ENCODE assay signal across 28 cellular contexts in genomic region chr15:69132430-69132829, GRCh38.
"Had no signal": no experiment of that assay in that cellular context is flagged by ENCODE, and none has a peak within 500 bp of the region (broad histone marks: within the 10 kb centered on the region; RNA-seq: fewer than 3 reads in every experiment).

No MANE protein-coding gene starts in this region.

- ATAC-seq: activated CD4-positive, alpha-beta T cell treated with anti-CD3 and anti-CD28 coated beads for 36 hours; activated CD8-positive, alpha-beta T cell treated with anti-CD3 and anti-CD28 coated beads for 36 hours; activated naive CD4-positive, alpha-beta T cell treated with anti-CD3 and anti-CD28 coated beads, Interleukin-2, amount 50 U/mL, for 72 hours; activated naive CD8-positive, alpha-beta T cell treated with anti-CD3 and anti-CD28 coated beads, Interleukin-2, amount 50 U/mL, for 24 hours; body of pancreas had no signal

- H3K4me1 ChIP-seq: ascending aorta, Peyer's patch had no signal

- H3K9me3 ChIP-seq: ascending aorta, body of pancreas, Peyer's patch, SJCRH30, SK-N-SH had no signal

- H3K27ac ChIP-seq: ascending aorta, Peyer's patch, RWPE1, SJCRH30, VCaP had no signal

- H3K9ac ChIP-seq: SK-N-SH had no signal

- H3K36me3 ChIP-seq: ascending aorta, Peyer's patch, SJCRH30 had no signal

- H3K27me3 ChIP-seq: ascending aorta, body of pancreas, Peyer's patch, SJCRH30 had no signal

- FAIRE-seq: bronchial epithelial cell had no signal

- H3K4me2 ChIP-seq: SK-N-SH had no signal

- H3K4me3 ChIP-seq: ascending aorta, body of pancreas, Peyer's patch, SJCRH30 had no signal

- DNase-seq: activated CD4-positive, alpha-beta T cell treated with anti-CD3 and anti-CD28 coated beads for 36 hours; activated CD8-positive, alpha-beta memory T cell treated with anti-CD3 and anti-CD28 coated beads, Interleukin-2, amount 50 U/mL, for 48 hours; activated CD8-positive, alpha-beta T cell treated with anti-CD3 and anti-CD28 coated beads for 36 hours; activated effector memory CD4-positive, alpha-beta T cell treated with anti-CD3 and anti-CD28 coated beads, Interleukin-2, amount 50 U/mL, for 16 hours; activated naive CD4-positive, alpha-beta T cell treated with Interleukin-2 at 50 U/mL for 16 hours; activated naive CD8-positive, alpha-beta T cell treated with anti-CD3 and anti-CD28 coated beads, Interleukin-2, amount 50 U/mL, for 24 hours; activated T-cell treated with anti-CD3 and anti-CD28 coated beads, Interleukin-2, amount 50 U/mL, for 1 hour; amniotic stem cell; body of pancreas; Karpas-422; MM.1S; NCI-H1105; NCI-H1436; NCI-H1694 treated with DMSO at 0.1 percent for 48 hours; NCI-H2029 treated with DMSO at 0.1 percent for 48 hours; NCI-H510A treated with DMSO at 0.1 percent for 48 hours; NCI-H69; NK-92 treated with Interleukin-12 subunit alpha and Interleukin-12 subunit beta, amount 100 ng/mL, for 24 hours; Peyer's patch; Right ventricle myocardium superior; SJCRH30; SK-N-SH; T-helper 1 cell had no signal
